ENCODE assay signal across 13 cellular contexts in the genomic region with DNA sequence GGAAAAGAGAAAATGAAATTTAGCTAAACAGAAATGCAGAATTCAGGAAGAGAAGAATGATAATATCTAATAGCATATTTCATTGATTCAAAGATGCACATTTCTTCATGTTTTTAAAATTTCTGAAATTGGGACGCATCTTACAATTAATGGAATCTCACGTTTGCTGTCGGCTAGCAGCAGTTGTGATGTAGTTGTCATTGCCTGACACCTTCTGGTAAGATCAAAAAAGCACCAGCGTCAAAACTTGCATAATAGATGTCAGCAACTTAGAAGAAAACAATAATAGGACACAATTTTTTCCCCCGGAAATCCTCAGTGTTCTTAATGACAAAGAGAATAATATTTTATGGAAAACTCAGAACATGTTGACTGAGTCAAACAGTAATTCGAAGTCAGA. TPM values are rescaled to one million over a fixed set of nuclear protein-coding genes. Genes with fewer than 3 reads are reported as not detected.
DNase-seq lines count a peak whose midpoint lies in the region; ATAC-seq and TF ChIP-seq lines count a peak whose summit lies in the region.
"Had no signal": no experiment of that assay in that cellular context is flagged by ENCODE, and none has a peak within 500 bp of the region (broad histone marks: within the 10 kb centered on the region; RNA-seq: fewer than 3 reads in every experiment).

No MANE protein-coding gene starts in this region.

- TF ChIP-seq CTCF in NB4 (IDR thresholded peaks at IDR 0.05; ENCODE audit: low read depth, low read length) (no peak), dorsolateral prefrontal cortex (IDR thresholded peaks at IDR 0.05 in 54 of 56, conservative IDR thresholded peaks at IDR 0.05 in 2 of 56; ENCODE audit: low read depth in 1 of 56, partially characterized antibody in 56 of 56) (peak in 29 of 56 donors; percentile 8 to 55 (median 29)), retinal pigment epithelial cell (conservative IDR thresholded peaks at IDR 0.05; ENCODE audit: low read depth, low read length) (peak; percentile 16), natural killer cell (IDR thresholded peaks at IDR 0.05) (no peak), stomach (IDR thresholded peaks at IDR 0.05) (no peak)

- peaks cover 10 to 25% of the 10 kb centered on the region in 2 donors for H3K27me3 Mint-ChIP-seq in natural killer cell (ENCODE audit: low read depth in 2 of 2)
- H3K27me3 Mint-ChIP-seq in T-helper 2 cell treated with Interferon-gamma antibody and Interleukin-4, amounts not matched to agents 5 μg/mL and 100 μg/mL, for 36 hours (ENCODE audit: low read depth), result peaks cover 16% of the 10 kb centered on the region

- no peaks in the 10 kb centered on the region for H3K9me3 Mint-ChIP-seq in natural killer cell
- H3K9me3 Mint-ChIP-seq in T-helper 2 cell treated with Interferon-gamma antibody and Interleukin-4, amounts not matched to agents 5 μg/mL and 100 μg/mL, for 36 hours, result no peaks in the 10 kb centered on the region

- no peaks in the 10 kb centered on the region for H3K4me1 ChIP-seq in stomach
- H3K4me1 ChIP-seq: prostate gland, testis had no signal

- H3K27me3 ChIP-seq in dorsolateral prefrontal cortex, result peaks cover 0 to 59% (median 9%) of the 10 kb centered on the region in 45 donors
- no peaks in the 10 kb centered on the region for H3K27me3 ChIP-seq in stomach
- H3K27me3 ChIP-seq: testis had no signal

- no peak for ATAC-seq in natural killer cell

- 19 to 39% (median 37%) methylated on average over 6 of the region's 6 CpGs for WGBS in stomach, 5 donors

- no peaks in the 10 kb centered on the region for H3K9me3 ChIP-seq in stomach
- H3K9me3 ChIP-seq: prostate gland, testis had no signal

- no peaks in the 10 kb centered on the region for H3K4me1 Mint-ChIP-seq in natural killer cell
- no peaks in the 10 kb centered on the region for H3K4me1 Mint-ChIP-seq in T-helper 2 cell treated with Interferon-gamma antibody and Interleukin-4, amounts not matched to agents 5 μg/mL and 100 μg/mL, for 36 hours (ENCODE audit: low read depth)

- H3K36me3 Mint-ChIP-seq in natural killer cell, result no peaks in the 10 kb centered on the region
- no peaks in the 10 kb centered on the region for H3K36me3 Mint-ChIP-seq in T-helper 2 cell treated with Interferon-gamma antibody and Interleukin-4, amounts not matched to agents 5 μg/mL and 100 μg/mL, for 36 hours (ENCODE audit: low read depth)

- DNase-seq in NCI-H2171 treated with DMSO at 0.1 percent for 48 hours (lab: John Stamatoyannopoulos, UW), result peak; percentile 6
- no peak for DNase-seq in NCI-H2171 (lab: John Stamatoyannopoulos, UW)
- peak; percentile 30 for DNase-seq in NB4 (ENCODE audit: low read depth)
- DNase-seq in dorsolateral prefrontal cortex, result peak in 1 of 10 donors; percentile 11
- DNase-seq in retinal pigment epithelial cell (ENCODE audit: low read depth), result no peak
- no peak for DNase-seq in natural killer cell
- DNase-seq in stomach, result no peak
- DNase-seq in T-helper 2 cell treated with Interferon-gamma antibody and Interleukin-4, amounts not matched to agents 5 μg/mL and 100 μg/mL, for 36 hours (ENCODE audit: low spot score), result no peak
- DNase-seq: foreskin fibroblast, testis had no signal

- no peak for TF ChIP-seq POLR2A in NB4 (IDR thresholded peaks at IDR 0.05; ENCODE audit: extremely low read depth, insufficient read length)
- no peak for TF ChIP-seq POLR2A in stomach (IDR thresholded peaks at IDR 0.05)

- no peak for TF ChIP-seq EP300 in stomach (IDR thresholded peaks at IDR 0.05)

- H3K36me3 ChIP-seq in stomach, result no peaks in the 10 kb centered on the region
- H3K36me3 ChIP-seq: prostate gland had no signal

- H3K4me3 ChIP-seq in NB4 (ENCODE audit: low read depth, low read length) (no peak overlapping the region), dorsolateral prefrontal cortex (no peak overlapping the region), retinal pigment epithelial cell (ENCODE audit: low read length) (no peak overlapping the region), stomach (no peak overlapping the region)
- H3K4me3 ChIP-seq: prostate gland, testis had no signal

- no peak overlapping the region for H3K4me3 Mint-ChIP-seq in natural killer cell
- no peak overlapping the region for H3K4me3 Mint-ChIP-seq in T-helper 2 cell treated with Interferon-gamma antibody and Interleukin-4, amounts not matched to agents 5 μg/mL and 100 μg/mL, for 36 hours

- H3K27ac ChIP-seq in dorsolateral prefrontal cortex (no peak overlapping the region), stomach (no peak overlapping the region)
- H3K27ac ChIP-seq: prostate gland, testis had no signal

- H3K27ac Mint-ChIP-seq in natural killer cell, result no peak overlapping the region
- H3K27ac Mint-ChIP-seq in T-helper 2 cell treated with Interferon-gamma antibody and Interleukin-4, amounts not matched to agents 5 μg/mL and 100 μg/mL, for 36 hours, result no peak overlapping the region

- intact Hi-C loops in dorsolateral prefrontal cortex (cut with DNase I) (no loop called here), natural killer cell (cut with micrococcal nuclease) (no loop called here), stomach (cut with DNase I; ENCODE audit: low total_unique reads) (no loop called here)

RNA-seq across cellular contexts. Expression of gene SLC7A3, which starts 29.8 kb away (rescaled TPM):
- 1 to 10 TPM in 98 of 120 experiments, under 1 TPM in 22; 0.30 to 5.0 (median 1.7) TPM for total RNA-seq in dorsolateral prefrontal cortex
- total RNA-seq in natural killer cell, result not detected
- total RNA-seq in stomach, result under 1 TPM in 1 of 5 donors, not detected in 4; 0.37 TPM
- under 1 TPM in 1 of 3 donors, not detected in 2; 0.55 TPM for polyA plus RNA-seq in stomach
- total RNA-seq: cardiac septum had no signal
- polyA plus RNA-seq: liver had no signal

RNA-seq across cellular contexts. Expression of gene TEX11, which starts 52.2 kb away (rescaled TPM):
- under 1 TPM in 5 of 120 experiments, not detected in 115; 0.16 to 0.23 (median 0.18) TPM for total RNA-seq in dorsolateral prefrontal cortex
- not detected for total RNA-seq in natural killer cell
- total RNA-seq in stomach, result not detected
- 1 to 10 TPM in 2 of 3 donors, under 1 TPM in 1; 0.18 to 4.6 (median 1.6) TPM for polyA plus RNA-seq in stomach
- total RNA-seq: cardiac septum had no signal

Comparison
In these comparisons a context has a peak if more than half of its experiments do, and no peak if none do; other contexts are left out.
1. DNase-seq: peak in NCI-H2171 treated with DMSO at 0.1 percent for 48 hours (single experiment) and NB4 (single experiment); none in NCI-H2171 (single experiment), retinal pigment epithelial cell (single experiment), natural killer cell (single experiment), stomach (single experiment) and T-helper 2 cell treated with Interferon-gamma antibody and Interleukin-4, amounts not matched to agents 5 μg/mL and 100 μg/mL, for 36 hours (single experiment).
2. CTCF ChIP-seq: peak in dorsolateral prefrontal cortex (29 of 56) and retinal pigment epithelial cell (single experiment); none in NB4 (single experiment), natural killer cell (single experiment) and stomach (0 of 7).